9 cellular contexts compared by ENCODE assay signal in the genomic region with DNA sequence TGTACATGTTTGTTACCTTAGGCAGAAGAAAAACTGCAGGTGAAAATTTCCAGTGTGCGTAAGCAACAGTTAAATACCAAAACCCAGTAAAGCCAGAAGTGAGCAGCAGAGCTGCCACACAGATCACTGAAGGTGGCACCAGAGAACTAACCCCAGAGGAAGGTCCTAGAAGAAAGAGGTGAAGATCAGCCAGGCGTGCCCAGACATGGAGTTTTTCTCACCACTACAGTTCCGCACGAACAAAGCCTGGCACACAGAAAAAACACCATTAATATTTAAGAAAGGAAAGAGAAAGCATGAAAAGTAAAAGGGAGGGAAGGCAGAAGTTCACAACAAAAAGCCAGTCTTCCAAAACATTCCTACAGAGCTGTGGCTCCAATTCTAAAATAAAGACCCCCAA.
DNase-seq lines count a peak whose midpoint lies in the region; ATAC-seq and TF ChIP-seq lines count a peak whose summit lies in the region.
"Had no signal": no experiment of that assay in that cellular context is flagged by ENCODE, and none has a peak within 500 bp of the region (broad histone marks: within the 10 kb centered on the region; RNA-seq: fewer than 3 reads in every experiment).

No MANE protein-coding gene starts in this region.

- DNase-seq in DMS79 treated with DMSO at 0.1 percent for 48 hours (lab: John Stamatoyannopoulos, UW): peak; percentile 77
- DNase-seq in RWPE2 (ENCODE audit: low spot score): no peak
- no peak for DNase-seq in Kasumi-1 (lab: John Stamatoyannopoulos, UW)
- no peak for DNase-seq in GM03348 (ENCODE audit: low spot score)
- no peak for DNase-seq in NCI-H2081 (lab: John Stamatoyannopoulos, UW)
- no peak for DNase-seq in activated CD4-positive, alpha-beta memory T cell treated with anti-CD3 and anti-CD28 coated beads, Interleukin-2, amount 10 ng/mL, durations not matched to agents 7 days and 5 days
- DNase-seq: activated naive CD4-positive, alpha-beta T cell treated with anti-CD3 and anti-CD28 coated beads, Interleukin-2, amount 10 ng/mL, durations not matched to agents 7 days and 5 days had no signal

- H3K36me3 ChIP-seq in RWPE2 (ENCODE audit: low read depth): no peaks in the 10 kb centered on the region

- H3K27me3 Mint-ChIP-seq in activated CD4-positive, alpha-beta memory T cell treated with anti-CD3 and anti-CD28 coated beads, Interleukin-2, amount 10 ng/mL, durations not matched to agents 7 days and 5 days: peaks cover 7% of the 10 kb centered on the region

- no peaks in the 10 kb centered on the region for H3K36me3 Mint-ChIP-seq in activated CD4-positive, alpha-beta memory T cell treated with anti-CD3 and anti-CD28 coated beads, Interleukin-2, amount 10 ng/mL, durations not matched to agents 7 days and 5 days (ENCODE audit: low read depth)
- H3K36me3 Mint-ChIP-seq: activated naive CD4-positive, alpha-beta T cell treated with anti-CD3 and anti-CD28 coated beads, Interleukin-2, amount 10 ng/mL, durations not matched to agents 7 days and 5 days had no signal

- no peaks in the 10 kb centered on the region for H3K27me3 ChIP-seq in RWPE2 (ENCODE audit: insufficient read depth, poor library complexity, severe bottlenecking)

- H3K4me3 Mint-ChIP-seq in activated CD4-positive, alpha-beta memory T cell treated with anti-CD3 and anti-CD28 coated beads, Interleukin-2, amount 10 ng/mL, durations not matched to agents 7 days and 5 days: no peak overlapping the region
- H3K4me3 Mint-ChIP-seq: activated naive CD4-positive, alpha-beta T cell treated with anti-CD3 and anti-CD28 coated beads, Interleukin-2, amount 10 ng/mL, durations not matched to agents 7 days and 5 days had no signal

- peaks cover 4% of the 10 kb centered on the region for H3K4me1 ChIP-seq in RWPE2 (ENCODE audit: insufficient read depth, poor library complexity, severe bottlenecking)

- no peak overlapping the region for H3K4me3 ChIP-seq in RWPE2 (ENCODE audit: severe bottlenecking)

- no peaks in the 10 kb centered on the region for H3K9me3 Mint-ChIP-seq in activated CD4-positive, alpha-beta memory T cell treated with anti-CD3 and anti-CD28 coated beads, Interleukin-2, amount 10 ng/mL, durations not matched to agents 7 days and 5 days
- H3K9me3 Mint-ChIP-seq: activated naive CD4-positive, alpha-beta T cell treated with anti-CD3 and anti-CD28 coated beads, Interleukin-2, amount 10 ng/mL, durations not matched to agents 7 days and 5 days had no signal

- peak; percentile 59 for ATAC-seq in GM19351 (IDR thresholded peaks at IDR 0.05; ENCODE audit: unreplicated experiment)
- ATAC-seq in HG03064 (IDR thresholded peaks at IDR 0.05; ENCODE audit: low read depth, unreplicated experiment): peak; percentile 81
- ATAC-seq in RWPE2 (ENCODE audit: low read depth): peak; percentile 75

- no peaks in the 10 kb centered on the region for H3K9me3 ChIP-seq in RWPE2 (ENCODE audit: severe bottlenecking)

- no peak overlapping the region for H3K27ac Mint-ChIP-seq in activated CD4-positive, alpha-beta memory T cell treated with anti-CD3 and anti-CD28 coated beads, Interleukin-2, amount 10 ng/mL, durations not matched to agents 7 days and 5 days
- H3K27ac Mint-ChIP-seq: activated naive CD4-positive, alpha-beta T cell treated with anti-CD3 and anti-CD28 coated beads, Interleukin-2, amount 10 ng/mL, durations not matched to agents 7 days and 5 days had no signal

- no peak overlapping the region for H3K27ac ChIP-seq in RWPE2 (ENCODE audit: poor library complexity, severe bottlenecking)

- POLR2A ChIA-PET in activated CD4-positive, alpha-beta memory T cell treated with anti-CD3 and anti-CD28 coated beads, Interleukin-2, amount 10 ng/mL, durations not matched to agents 7 days and 5 days (lab: Charles Lee): no interaction called here

- H3K4me1 Mint-ChIP-seq in activated CD4-positive, alpha-beta memory T cell treated with anti-CD3 and anti-CD28 coated beads, Interleukin-2, amount 10 ng/mL, durations not matched to agents 7 days and 5 days: no peaks in the 10 kb centered on the region
- H3K4me1 Mint-ChIP-seq: activated naive CD4-positive, alpha-beta T cell treated with anti-CD3 and anti-CD28 coated beads, Interleukin-2, amount 10 ng/mL, durations not matched to agents 7 days and 5 days had no signal

- CTCF ChIA-PET in activated CD4-positive, alpha-beta memory T cell treated with anti-CD3 and anti-CD28 coated beads, Interleukin-2, amount 10 ng/mL, durations not matched to agents 7 days and 5 days (lab: Charles Lee): no interaction called here

- peak; percentile 31 for TF ChIP-seq CTCF in RWPE2 (IDR thresholded peaks at IDR 0.05; ENCODE audit: poor library complexity, severe bottlenecking)
